Comparison of ENCODE assay signal across 20 cellular contexts in genomic region chr10:133224861-133225366, GRCh38. TPM values are rescaled to one million over a fixed set of nuclear protein-coding genes. Genes with fewer than 3 reads are reported as not detected.
A peak's percentile ranks its signal among the peaks of the same experiment; 100 is the strongest.
DNase-seq lines count a peak whose midpoint lies in the region; ATAC-seq and TF ChIP-seq lines count a peak whose summit lies in the region.
"Had no signal": no experiment of that assay in that cellular context is flagged by ENCODE, and none has a peak within 500 bp of the region (broad histone marks: within the 10 kb centered on the region; RNA-seq: fewer than 3 reads in every experiment).

No MANE protein-coding gene starts in this region.

- peak overlapping the region; percentile 69 to 83 for H3K4me3 Mint-ChIP-seq in activated T-cell treated with anti-CD3 and anti-CD28 coated beads, Interleukin-2, amount 50 U/mL, for 72 hours
- no peak overlapping the region for H3K4me3 Mint-ChIP-seq in activated T-cell treated with anti-CD3 and anti-CD28 coated beads, Interleukin-2, amount 50 U/mL, for 24 hours
- H3K4me3 Mint-ChIP-seq: naive thymus-derived CD8-positive, alpha-beta T cell had no signal

- H3K27me3 Mint-ChIP-seq in activated T-cell treated with anti-CD3 and anti-CD28 coated beads, Interleukin-2, amount 50 U/mL, for 72 hours (ENCODE audit: low read depth) = peaks cover 42% of the 10 kb centered on the region
- H3K27me3 Mint-ChIP-seq in activated T-cell treated with anti-CD3 and anti-CD28 coated beads, Interleukin-2, amount 50 U/mL, for 24 hours = peaks cover 47% of the 10 kb centered on the region

- no peak for TF ChIP-seq CTCF in vagina (IDR thresholded peaks at IDR 0.05)

- no peaks in the 10 kb centered on the region for H3K9me3 Mint-ChIP-seq in activated T-cell treated with anti-CD3 and anti-CD28 coated beads, Interleukin-2, amount 50 U/mL, for 72 hours
- no peaks in the 10 kb centered on the region for H3K9me3 Mint-ChIP-seq in activated T-cell treated with anti-CD3 and anti-CD28 coated beads, Interleukin-2, amount 50 U/mL, for 24 hours
- H3K9me3 Mint-ChIP-seq: naive thymus-derived CD8-positive, alpha-beta T cell had no signal

- H3K27me3 ChIP-seq in vagina = no peaks in the 10 kb centered on the region

- no peak overlapping the region for H3K27ac ChIP-seq in vagina
- H3K27ac ChIP-seq: adrenal gland, GM23248, right lobe of liver, transverse colon had no signal

- no peak for ATAC-seq in activated T-cell treated with anti-CD3 and anti-CD28 coated beads, Interleukin-2, amount 50 U/mL, for 72 hours (replicated peaks in 1 of 2)
- ATAC-seq in GM19351 (IDR thresholded peaks at IDR 0.05; ENCODE audit: unreplicated experiment) (no peak), GM19452 (IDR thresholded peaks at IDR 0.05; ENCODE audit: unreplicated experiment) (no peak)
- ATAC-seq: left colon; naive thymus-derived CD8-positive, alpha-beta T cell; PC-3 had no signal

- peak overlapping the region; percentile 16 to 22 for H3K4me3 ChIP-seq in vagina
- H3K4me3 ChIP-seq: adrenal gland, GM23248, right lobe of liver, transverse colon had no signal

- peaks cover 19% of the 10 kb centered on the region for H3K4me1 Mint-ChIP-seq in activated T-cell treated with anti-CD3 and anti-CD28 coated beads, Interleukin-2, amount 50 U/mL, for 72 hours (ENCODE audit: low read depth)
- peaks cover 21% of the 10 kb centered on the region for H3K4me1 Mint-ChIP-seq in activated T-cell treated with anti-CD3 and anti-CD28 coated beads, Interleukin-2, amount 50 U/mL, for 24 hours (ENCODE audit: low read depth)

- peaks cover 6% of the 10 kb centered on the region for H3K4me1 ChIP-seq in vagina
- H3K4me1 ChIP-seq: adrenal gland, Caco-2, right lobe of liver had no signal

- intact Hi-C loops in vagina (cut with DNase I) = no loop called here

- no peak for TF ChIP-seq POLR2A in vagina (IDR thresholded peaks at IDR 0.05)

- H3K36me3 Mint-ChIP-seq in activated T-cell treated with anti-CD3 and anti-CD28 coated beads, Interleukin-2, amount 50 U/mL, for 72 hours (ENCODE audit: insufficient read depth in 2 of 2) = peaks cover 0 to 4% of the 10 kb centered on the region in 2 donors
- no peaks in the 10 kb centered on the region for H3K36me3 Mint-ChIP-seq in activated T-cell treated with anti-CD3 and anti-CD28 coated beads, Interleukin-2, amount 50 U/mL, for 24 hours (ENCODE audit: low read depth)
- H3K36me3 Mint-ChIP-seq: naive thymus-derived CD8-positive, alpha-beta T cell had no signal

- DNase-seq in activated T-cell treated with anti-CD3 and anti-CD28 coated beads, Interleukin-2, amount 50 U/mL, for 72 hours = no peak
- DNase-seq in activated T-cell treated with anti-CD3 and anti-CD28 coated beads, Interleukin-2, amount 50 U/mL, for 24 hours = no peak
- DNase-seq in amniotic epithelial cell (ENCODE audit: low read depth) (peak; percentile 85), medulla oblongata (ENCODE audit: extremely low spot score) (peak; percentile 57), vagina (ENCODE audit: extremely low spot score in 2 of 2) (no peak), NCI-H2081 treated with DMSO at 0.1 percent for 48 hours (lab: John Stamatoyannopoulos, UW) (no peak)
- DNase-seq: adrenal gland; Caco-2; GM23248; left colon; naive thymus-derived CD8-positive, alpha-beta T cell; NCI-H524; PC-3; right lobe of liver; SK-N-SH; stimulated activated CD4-positive, alpha-beta T cell treated with anti-CD3 and anti-CD28 coated beads, Interleukin-2, amount 100 ng/mL, for 24 hours; transverse colon had no signal

- no peaks in the 10 kb centered on the region for H3K36me3 ChIP-seq in vagina
- H3K36me3 ChIP-seq: adrenal gland, right lobe of liver, transverse colon had no signal

- H3K27ac Mint-ChIP-seq in activated T-cell treated with anti-CD3 and anti-CD28 coated beads, Interleukin-2, amount 50 U/mL, for 72 hours = no peak overlapping the region
- no peak overlapping the region for H3K27ac Mint-ChIP-seq in activated T-cell treated with anti-CD3 and anti-CD28 coated beads, Interleukin-2, amount 50 U/mL, for 24 hours
- H3K27ac Mint-ChIP-seq: naive thymus-derived CD8-positive, alpha-beta T cell had no signal

- no peaks in the 10 kb centered on the region for H3K9me3 ChIP-seq in vagina
- H3K9me3 ChIP-seq: adrenal gland, Caco-2, right lobe of liver, SK-N-SH, transverse colon had no signal

RNA-seq across cellular contexts. Expression of gene UTF1, which starts 5.1 kb away (rescaled TPM):
- total RNA-seq in activated T-cell treated with anti-CD3 and anti-CD28 coated beads, Interleukin-2, amount 50 U/mL, for 72 hours = under 1 TPM in 1 of 2 donors, not detected in 1; 0.21 TPM
- total RNA-seq in vagina = not detected
- total RNA-seq: A673; Caco-2; GM23248; left colon; naive thymus-derived CD8-positive, alpha-beta T cell; PC-3; right lobe of liver; transverse colon had no signal

RNA-seq across cellular contexts. Expression of gene VENTX, which starts 12.7 kb away (rescaled TPM):
- total RNA-seq in activated T-cell treated with anti-CD3 and anti-CD28 coated beads, Interleukin-2, amount 50 U/mL, for 72 hours = under 1 TPM in 1 of 2 donors, not detected in 1; 0.21 TPM
- 0.98 TPM for total RNA-seq in vagina
- total RNA-seq: A673; Caco-2; GM23248; naive thymus-derived CD8-positive, alpha-beta T cell; PC-3 had no signal

RNA-seq across cellular contexts. Expression of gene ADAM8, which starts 51.8 kb away (rescaled TPM):
- 100 to 1,000 TPM; 156 to 218 TPM for total RNA-seq in activated T-cell treated with anti-CD3 and anti-CD28 coated beads, Interleukin-2, amount 50 U/mL, for 72 hours
- total RNA-seq in vagina = 11.0 TPM

Comparison
In these comparisons a context has a peak if more than half of its experiments do, and no peak if none do; other contexts are left out.
1. DNase-seq: peak in amniotic epithelial cell (single experiment) and medulla oblongata (single experiment); none in activated T-cell treated with anti-CD3 and anti-CD28 coated beads, Interleukin-2, amount 50 U/mL, for 72 hours (0 of 2), activated T-cell treated with anti-CD3 and anti-CD28 coated beads, Interleukin-2, amount 50 U/mL, for 24 hours (single experiment), vagina (0 of 2) and NCI-H2081 treated with DMSO at 0.1 percent for 48 hours (single experiment).
2. RNA of gene ADAM8, which starts 51.8 kb away (total RNA-seq): 156 to 218 TPM in activated T-cell treated with anti-CD3 and anti-CD28 coated beads, Interleukin-2, amount 50 U/mL, for 72 hours; 11.0 TPM in vagina (single experiment); every median in the first group is over 10 times any median in the second.